In the genomic region with DNA sequence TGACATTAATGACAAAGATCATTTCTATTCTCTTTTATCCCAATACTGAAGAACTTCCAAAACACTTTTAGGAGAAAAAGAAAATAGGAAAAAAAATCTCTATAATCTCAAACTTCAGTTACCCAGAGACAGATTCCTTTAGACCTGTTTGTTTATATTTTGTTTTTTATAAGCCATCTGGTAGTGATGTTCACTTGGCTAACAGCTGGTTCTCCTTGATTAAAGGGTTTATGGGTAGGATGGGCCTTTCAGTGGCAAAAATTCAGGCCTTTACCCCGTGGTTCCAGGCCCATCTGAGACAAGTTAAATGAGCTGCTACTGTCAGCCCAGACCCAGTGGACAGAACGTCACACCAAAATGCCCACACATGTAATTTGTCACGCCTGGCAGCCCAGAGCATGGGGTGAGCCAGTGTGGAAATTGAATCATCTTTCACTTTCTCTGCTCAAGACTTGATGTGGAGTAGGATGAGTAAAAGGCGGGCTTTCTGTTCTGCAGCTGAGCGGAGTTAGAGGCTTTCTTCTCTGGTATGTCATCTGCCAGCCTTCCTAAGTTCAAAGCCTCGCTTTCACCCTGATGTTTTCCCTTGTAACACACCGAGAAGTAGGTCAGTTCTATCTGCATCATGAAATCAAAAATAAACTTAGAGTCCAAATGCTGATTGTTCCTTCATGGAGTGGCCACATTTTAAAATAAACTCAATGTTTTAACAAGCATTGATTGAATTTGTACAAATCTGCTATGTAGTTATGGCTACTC, we compare ENCODE assay signal across 8 cellular contexts.
DNase-seq lines count a peak whose midpoint lies in the region; ATAC-seq and TF ChIP-seq lines count a peak whose summit lies in the region.

No MANE protein-coding gene starts in this region.

- no peaks in the 10 kb centered on the region for H4K20me1 ChIP-seq in OCI-LY3 (ENCODE audit: insufficient read depth, low read length)

- ATAC-seq in GM21515 (IDR thresholded peaks at IDR 0.05; ENCODE audit: unreplicated experiment) (peak; percentile 77), GM18873 (IDR thresholded peaks at IDR 0.05; ENCODE audit: low FRiP score, unreplicated experiment) (no peak)
- ATAC-seq in effector memory CD8-positive, alpha-beta T cell (replicated peaks) = peak; percentile 12
- peak; percentile 98 for ATAC-seq in stimulated activated naive CD8-positive, alpha-beta T cell treated with anti-CD3 and anti-CD28 coated beads, Interleukin-15, amount 100 ng/mL, for 72 hours

- H3K9me3 Mint-ChIP-seq in effector memory CD8-positive, alpha-beta T cell = no peaks in the 10 kb centered on the region
- no peaks in the 10 kb centered on the region for H3K9me3 Mint-ChIP-seq in stimulated activated naive CD8-positive, alpha-beta T cell treated with anti-CD3 and anti-CD28 coated beads, Interleukin-15, amount 100 ng/mL, for 72 hours

- H3K9me3 ChIP-seq in OCI-LY3 (ENCODE audit: insufficient read depth, low read length) = no peaks in the 10 kb centered on the region

- H3K79me2 ChIP-seq in OCI-LY3 (ENCODE audit: low read length) = no peaks in the 10 kb centered on the region

- peak overlapping the region; percentile 25; the same call in 1 of the 2 replicates for H3K9ac ChIP-seq in OCI-LY3 (ENCODE audit: low read length)

- H3K27me3 ChIP-seq in OCI-LY3 (ENCODE audit: low read depth, low read length) = no peaks in the 10 kb centered on the region

- peaks cover 61% of the 10 kb centered on the region for H3K4me1 ChIP-seq in OCI-LY3 (ENCODE audit: low read length)

- peak overlapping the region; percentile 40 for H3K27ac ChIP-seq in OCI-LY3 (ENCODE audit: low read length)
- no peak overlapping the region for H3K27ac ChIP-seq in coronary artery

- no peaks in the 10 kb centered on the region for H3K36me3 ChIP-seq in OCI-LY3 (replicated peaks; ENCODE audit: low read depth, low read length)

- H3K4me3 ChIP-seq in OCI-LY3 (ENCODE audit: low read length) = peak overlapping the region; percentile 55
- no peak overlapping the region for H3K4me3 ChIP-seq in coronary artery

- H3K4me1 Mint-ChIP-seq in effector memory CD8-positive, alpha-beta T cell (ENCODE audit: low read depth in 2 of 2) = peaks cover 11 to 13% of the 10 kb centered on the region in 2 donors
- H3K4me1 Mint-ChIP-seq in stimulated activated naive CD8-positive, alpha-beta T cell treated with anti-CD3 and anti-CD28 coated beads, Interleukin-15, amount 100 ng/mL, for 72 hours = peaks cover 70% of the 10 kb centered on the region

- TF ChIP-seq CTCF in OCI-LY3 (IDR thresholded peaks at IDR 0.05; ENCODE audit: low read depth, low read length) (no peak), coronary artery (IDR thresholded peaks at IDR 0.05) (no peak)

- DNase-seq in AG20443 (ENCODE audit: low spot score) (peak; percentile 64), coronary artery (ENCODE audit: low spot score) (no peak), SW480 (ENCODE audit: low spot score) (no peak)
- DNase-seq in effector memory CD8-positive, alpha-beta T cell = no peak
- DNase-seq in stimulated activated naive CD8-positive, alpha-beta T cell treated with anti-CD3 and anti-CD28 coated beads, Interleukin-15, amount 100 ng/mL, for 72 hours = peak; percentile 61 to 77

- H3K4me3 Mint-ChIP-seq in effector memory CD8-positive, alpha-beta T cell = no peak overlapping the region
- H3K4me3 Mint-ChIP-seq in stimulated activated naive CD8-positive, alpha-beta T cell treated with anti-CD3 and anti-CD28 coated beads, Interleukin-15, amount 100 ng/mL, for 72 hours = peak overlapping the region; percentile 54 to 57

- peaks cover under 1% of the 10 kb centered on the region for H3K36me3 Mint-ChIP-seq in effector memory CD8-positive, alpha-beta T cell (ENCODE audit: insufficient read depth)

- H3K27me3 Mint-ChIP-seq in effector memory CD8-positive, alpha-beta T cell = no peaks in the 10 kb centered on the region
- H3K27me3 Mint-ChIP-seq in stimulated activated naive CD8-positive, alpha-beta T cell treated with anti-CD3 and anti-CD28 coated beads, Interleukin-15, amount 100 ng/mL, for 72 hours = no peaks in the 10 kb centered on the region

- no peak overlapping the region; the same call in 1 of the 2 replicates for H2AFZ ChIP-seq in OCI-LY3 (ENCODE audit: low read depth, low read length)

- peak overlapping the region in 1 of 2 donors; percentile 49 for H3K27ac Mint-ChIP-seq in effector memory CD8-positive, alpha-beta T cell
- H3K27ac Mint-ChIP-seq in stimulated activated naive CD8-positive, alpha-beta T cell treated with anti-CD3 and anti-CD28 coated beads, Interleukin-15, amount 100 ng/mL, for 72 hours = peak overlapping the region; percentile 62 to 63

- peak overlapping the region; percentile 79 for H3K4me2 ChIP-seq in OCI-LY3 (ENCODE audit: low read length)

Comparison
In these comparisons a context has a peak if more than half of its experiments do, and no peak if none do; other contexts are left out.
1. DNase-seq: peak in AG20443 (single experiment) and stimulated activated naive CD8-positive, alpha-beta T cell treated with anti-CD3 and anti-CD28 coated beads, Interleukin-15, amount 100 ng/mL, for 72 hours (2 of 2); none in effector memory CD8-positive, alpha-beta T cell (0 of 3), coronary artery (single experiment) and SW480 (single experiment).
2. H3K4me3 Mint-ChIP-seq: peak in stimulated activated naive CD8-positive, alpha-beta T cell treated with anti-CD3 and anti-CD28 coated beads, Interleukin-15, amount 100 ng/mL, for 72 hours (2 of 2); none in effector memory CD8-positive, alpha-beta T cell (0 of 2).